In genomic region chr11:47280099-47280498, GRCh38 we compare ENCODE assay signal across 21 cellular contexts. TPM values are rescaled to one million over a fixed set of nuclear protein-coding genes. Genes with fewer than 3 reads are reported as not detected.
DNase-seq lines count a peak whose midpoint lies in the region; ATAC-seq, FAIRE-seq and TF ChIP-seq lines count a peak whose summit lies in the region.
"Had no signal": no experiment of that assay in that cellular context is flagged by ENCODE, and none has a peak within 500 bp of the region (broad histone marks: within the 10 kb centered on the region; RNA-seq: fewer than 3 reads in every experiment).

No MANE protein-coding gene starts in this region.

- TF ChIP-seq CTCF in cardiac muscle cell (IDR thresholded peaks at IDR 0.05; ENCODE audit: low read depth, low read length), result no peak
- TF ChIP-seq CTCF in left ventricle myocardium inferior (IDR thresholded peaks at IDR 0.05; ENCODE audit: borderline replicate concordance), result no peak
- no peak for TF ChIP-seq CTCF in gastrocnemius medialis (IDR thresholded peaks at IDR 0.05 in 4 of 5, conservative IDR thresholded peaks at IDR 0.05 in 1 of 5)

- H3K4me1 ChIP-seq in cardiac muscle cell (ENCODE audit: low read depth) (peaks cover 19% of the 10 kb centered on the region), left ventricle myocardium inferior (peaks cover 47% of the 10 kb centered on the region), gastrocnemius medialis (peaks cover 0 to 20% of the 10 kb centered on the region in 2 donors), small intestine (ENCODE audit: control insufficient read depth in 2 of 2, insufficient read depth in 1 of 2, low read depth in 1 of 2, low read length in 1 of 2) (no peaks in the 10 kb centered on the region)
- H3K4me1 ChIP-seq: A549, Caco-2 had no signal

- H3K27me3 ChIP-seq in cardiac muscle cell (no peaks in the 10 kb centered on the region), left ventricle myocardium inferior (ENCODE audit: low read depth) (no peaks in the 10 kb centered on the region), gastrocnemius medialis (no peaks in the 10 kb centered on the region), small intestine (ENCODE audit: control insufficient read depth in 2 of 2, insufficient read depth in 2 of 2, low read length in 2 of 2) (no peaks in the 10 kb centered on the region)

- ATAC-seq in Right ventricle myocardium inferior, result peak; percentile 82
- peak; percentile 94 to 95 for ATAC-seq in gastrocnemius medialis
- no peak for ATAC-seq in GM18873 (IDR thresholded peaks at IDR 0.05; ENCODE audit: low FRiP score, unreplicated experiment)
- ATAC-seq: A549, HCT116 had no signal

- in situ Hi-C loops in gastrocnemius medialis (cut with MboI; ENCODE audit: low sequenced_read_pairs in 4 of 4), result no loop called here

- no peak for DNase-seq in Right ventricle myocardium inferior (ENCODE audit: missing footprints)
- DNase-seq in cardiac septum (ENCODE audit: low spot score), result no peak
- DNase-seq in cardiac muscle cell (ENCODE audit: low read depth in 1 of 2, low spot score in 1 of 2), result peak in 1 of 2 donors; percentile 31
- no peak for DNase-seq in left ventricle myocardium inferior
- no peak for DNase-seq in gastrocnemius medialis
- no peak for DNase-seq in small intestine
- DNase-seq in NCI-H1092 (lab: John Stamatoyannopoulos, UW), result no peak
- DNase-seq: AML-193; Caco-2; CD4-positive, alpha-beta T cell; GOT3; HFFc6 had no signal

- H3K9me3 ChIP-seq in cardiac muscle cell (ENCODE audit: low read depth) (no peaks in the 10 kb centered on the region), left ventricle myocardium inferior (replicated peaks) (no peaks in the 10 kb centered on the region), gastrocnemius medialis (no peaks in the 10 kb centered on the region), small intestine (ENCODE audit: control insufficient read depth, low read depth) (no peaks in the 10 kb centered on the region)
- H3K9me3 ChIP-seq: A549, Caco-2 had no signal

- H3K36me3 ChIP-seq in cardiac muscle cell (peaks cover 81% of the 10 kb centered on the region), left ventricle myocardium inferior (peaks cover 100% of the 10 kb centered on the region), gastrocnemius medialis (peaks cover 7 to 92% of the 10 kb centered on the region in 2 donors), small intestine (ENCODE audit: control insufficient read depth in 2 of 2, insufficient read depth in 2 of 2, low read length in 2 of 2) (peaks cover 44 to 46% of the 10 kb centered on the region in 2 donors)

- H3K27ac ChIP-seq in cardiac muscle cell (peak overlapping the region; percentile 88), left ventricle myocardium inferior (replicated peaks) (peak overlapping the region; percentile 77), gastrocnemius medialis (peak overlapping the region; percentile 62 to 90 (median 74)), small intestine (ENCODE audit: low read depth in 1 of 2, low read length in 1 of 2) (no peak overlapping the region)
- H3K27ac ChIP-seq: 22Rv1, A549, C4-2B had no signal

- no peak for FAIRE-seq in small intestine (lab: Jason Lieb, UNC)
- FAIRE-seq: A549, D721Med, G401.6, GM12891, HTR-8/SVneo had no signal

- no peak for TF ChIP-seq POLR2A in gastrocnemius medialis (IDR thresholded peaks at IDR 0.05)

- H3K4me3 ChIP-seq in cardiac muscle cell (no peak overlapping the region), left ventricle myocardium inferior (no peak overlapping the region), gastrocnemius medialis (no peak overlapping the region), small intestine (ENCODE audit: low read depth in 1 of 2, low read length in 2 of 2) (no peak overlapping the region)
- H3K4me3 ChIP-seq: A549 had no signal

- intact Hi-C loops in Right ventricle myocardium inferior (cut with DNase I) (no loop called here), cardiac septum (cut with DNase I) (no loop called here), left ventricle myocardium inferior (cut with micrococcal nuclease) (no loop called here), gastrocnemius medialis (cut with DNase I; ENCODE audit: low total_unique reads) (no loop called here)

RNA-seq across cellular contexts. Expression of gene MADD, which starts 10.2 kb away (rescaled TPM):
- total RNA-seq in Right ventricle myocardium inferior (40.2 TPM), cardiac septum (33.1 TPM), cardiac muscle cell (62.5 and 103 TPM in 2 replicates), left ventricle myocardium inferior (40.9 TPM), gastrocnemius medialis (10 to 100 TPM; 39.4 to 47.9 (median 41.6) TPM)
- polyA plus RNA-seq in cardiac muscle cell (58.8 and 70.2 TPM in 2 replicates), small intestine (10 to 100 TPM; 19.2 to 27.7 (median 23.9) TPM)

RNA-seq across cellular contexts. Expression of gene NR1H3, which starts 22.3 kb away (rescaled TPM):
- total RNA-seq in Right ventricle myocardium inferior (22.3 TPM), cardiac septum (7.1 TPM), cardiac muscle cell (21.4 and 31.6 TPM in 2 replicates), left ventricle myocardium inferior (11.7 TPM), gastrocnemius medialis (10 to 100 TPM in 3 of 4 donors, 1 to 10 TPM in 1; 7.9 to 16.3 (median 12.1) TPM)
- polyA plus RNA-seq in cardiac muscle cell (16.2 and 30.6 TPM in 2 replicates), small intestine (100 to 1,000 TPM; 102 to 366 (median 223) TPM)

RNA-seq across cellular contexts. Expression of gene ACP2, which starts 31.5 kb away (rescaled TPM):
- total RNA-seq in Right ventricle myocardium inferior (21.2 TPM), cardiac septum (17.3 TPM), cardiac muscle cell (87.7 and 94.0 TPM in 2 replicates), left ventricle myocardium inferior (17.7 TPM), gastrocnemius medialis (10 to 100 TPM; 12.4 to 36.2 (median 27.9) TPM)
- polyA plus RNA-seq in cardiac muscle cell (67.1 and 67.5 TPM in 2 replicates), small intestine (10 to 100 TPM; 44.1 to 53.3 (median 48.6) TPM)

Comparison
In these comparisons a context has a peak if more than half of its experiments do, and no peak if none do; other contexts are left out.
1. H3K27ac ChIP-seq: peak in cardiac muscle cell (single experiment), left ventricle myocardium inferior (single experiment) and gastrocnemius medialis (4 of 4); none in small intestine (0 of 2).